10 cellular contexts compared by ENCODE assay signal in genomic region chr7:105306160-105306784, GRCh38.
DNase-seq lines count a peak whose midpoint lies in the region; ATAC-seq and TF ChIP-seq lines count a peak whose summit lies in the region.
"Had no signal": no experiment of that assay in that cellular context is flagged by ENCODE, and none has a peak within 500 bp of the region (broad histone marks: within the 10 kb centered on the region; RNA-seq: fewer than 3 reads in every experiment).

No MANE protein-coding gene starts in this region.

- no peak for ATAC-seq in heart left ventricle

- no peak overlapping the region for H3K18ac ChIP-seq in mesendoderm (ENCODE audit: low read length)

- no peaks in the 10 kb centered on the region for H3K9me3 ChIP-seq in esophagus squamous epithelium
- no peaks in the 10 kb centered on the region for H3K9me3 ChIP-seq in SJCRH30 (replicated peaks)
- H3K9me3 ChIP-seq in heart left ventricle: peaks cover 0 to 5% (median 0%) of the 10 kb centered on the region in 12 donors

- H4K5ac ChIP-seq in mesendoderm (ENCODE audit: low read length): no peak overlapping the region

- H2AK5ac ChIP-seq in mesendoderm (ENCODE audit: low read length): no peak overlapping the region

- H3K56ac ChIP-seq in mesendoderm (ENCODE audit: low read length): no peak overlapping the region

- no peak overlapping the region for H3K23ac ChIP-seq in mesendoderm (ENCODE audit: low read length)

- TF ChIP-seq CTCF in esophagus squamous epithelium (IDR thresholded peaks at IDR 0.05) (no peak), heart left ventricle (IDR thresholded peaks at IDR 0.05) (no peak)

- H3K27me3 ChIP-seq in mesendoderm (ENCODE audit: insufficient read depth, low read length, poor library complexity): no peaks in the 10 kb centered on the region
- H3K27me3 ChIP-seq in esophagus squamous epithelium: no peaks in the 10 kb centered on the region
- H3K27me3 ChIP-seq in SJCRH30: no peaks in the 10 kb centered on the region
- no peaks in the 10 kb centered on the region for H3K27me3 ChIP-seq in heart left ventricle

- H4K8ac ChIP-seq in mesendoderm (ENCODE audit: low read depth, low read length): no peak overlapping the region

- intact Hi-C loops in esophagus squamous epithelium (cut with DNase I) (no loop called here), heart left ventricle (cut with DNase I) (no loop called here)

- DNase-seq in stimulated activated CD4-positive, alpha-beta T cell treated with anti-CD3 and anti-CD28 coated beads, Interleukin-15, amount 100 ng/mL, for 24 hours: peak; percentile 16
- no peak for DNase-seq in stimulated activated CD4-positive, alpha-beta T cell treated with anti-CD3 and anti-CD28 coated beads, Interleukin-2, amount 100 ng/mL, for 48 hours
- peak; percentile 1 for DNase-seq in OCI-M1 (lab: John Stamatoyannopoulos, UW)
- peak; percentile 26 for DNase-seq in dermis blood vessel endothelial cell
- no peak for DNase-seq in mesendoderm
- DNase-seq in esophagus squamous epithelium (lab: John Stamatoyannopoulos, UW): no peak
- DNase-seq in SJCRH30: no peak
- DNase-seq in heart left ventricle: no peak
- DNase-seq: C1 segment of cervical spinal cord had no signal

- no peak overlapping the region for H3K4me3 ChIP-seq in mesendoderm (ENCODE audit: low read length)
- no peak overlapping the region for H3K4me3 ChIP-seq in esophagus squamous epithelium
- H3K4me3 ChIP-seq in SJCRH30: no peak overlapping the region
- H3K4me3 ChIP-seq in heart left ventricle: no peak overlapping the region

- no peak overlapping the region for H3K9ac ChIP-seq in mesendoderm (ENCODE audit: low read length)

- no peak overlapping the region for H2BK15ac ChIP-seq in mesendoderm (replicated peaks; ENCODE audit: low read depth)

- WGBS in mesendoderm (ENCODE audit: extremely low coverage, insufficient coverage, low lambda C conversion rate): no CpG with 5 or more reads among the region's 4 CpGs
- 45 to 52% methylated on average over 4 of the region's 4 CpGs for WGBS in esophagus squamous epithelium, 2 donors
- WGBS in heart left ventricle, 4 donors: 70 to 73% (median 70%) methylated on average over 4 of the region's 4 CpGs

- peaks cover 7% of the 10 kb centered on the region for H3K79me1 ChIP-seq in mesendoderm (ENCODE audit: low read length)

- H3K36me3 ChIP-seq in mesendoderm (ENCODE audit: control insufficient read depth, insufficient read depth, low read length): no peaks in the 10 kb centered on the region
- no peaks in the 10 kb centered on the region for H3K36me3 ChIP-seq in esophagus squamous epithelium
- no peaks in the 10 kb centered on the region for H3K36me3 ChIP-seq in SJCRH30
- no peaks in the 10 kb centered on the region for H3K36me3 ChIP-seq in heart left ventricle

- H3K4me1 ChIP-seq in mesendoderm (ENCODE audit: control insufficient read depth, low read depth, low read length) (peaks cover 2% of the 10 kb centered on the region), esophagus squamous epithelium (peaks cover 0 to 42% (median 8%) of the 10 kb centered on the region in 3 donors), SJCRH30 (peaks cover 14% of the 10 kb centered on the region), heart left ventricle (peaks cover 0 to 29% (median 7%) of the 10 kb centered on the region in 12 donors)

- H3K4ac ChIP-seq in mesendoderm (ENCODE audit: low read depth, low read length): no peak overlapping the region

- no peak overlapping the region for H2BK120ac ChIP-seq in mesendoderm (ENCODE audit: low read depth, low read length)

- no peak for TF ChIP-seq POLR2A in esophagus squamous epithelium (IDR thresholded peaks at IDR 0.05)
- no peak for TF ChIP-seq POLR2A in heart left ventricle (IDR thresholded peaks at IDR 0.05)

- no peak overlapping the region for H3K27ac ChIP-seq in mesendoderm (ENCODE audit: low read depth, low read length)
- H3K27ac ChIP-seq in esophagus squamous epithelium: no peak overlapping the region
- no peak overlapping the region for H3K27ac ChIP-seq in SJCRH30
- H3K27ac ChIP-seq in heart left ventricle: no peak overlapping the region
- H3K27ac ChIP-seq: epithelial cell of prostate had no signal

- peaks cover 5% of the 10 kb centered on the region for H3K79me2 ChIP-seq in mesendoderm (ENCODE audit: control insufficient read depth, insufficient read depth, low read length)

- H3K4me2 ChIP-seq in mesendoderm (ENCODE audit: low read length): no peak overlapping the region

- no peak overlapping the region for H2BK5ac ChIP-seq in mesendoderm (ENCODE audit: low read length)

Comparison
In these comparisons a context has a peak if more than half of its experiments do, and no peak if none do; other contexts are left out.
1. DNase-seq: peak in stimulated activated CD4-positive, alpha-beta T cell treated with anti-CD3 and anti-CD28 coated beads, Interleukin-15, amount 100 ng/mL, for 24 hours (single experiment), OCI-M1 (single experiment) and dermis blood vessel endothelial cell (single experiment); none in stimulated activated CD4-positive, alpha-beta T cell treated with anti-CD3 and anti-CD28 coated beads, Interleukin-2, amount 100 ng/mL, for 48 hours (0 of 2), mesendoderm (single experiment), esophagus squamous epithelium (single experiment), SJCRH30 (0 of 2) and heart left ventricle (0 of 5).